8 cellular contexts compared by ENCODE assay signal in genomic region chr17:67221062-67221998, GRCh38. TPM values are rescaled to one million over a fixed set of nuclear protein-coding genes. Genes with fewer than 3 reads are reported as not detected.
DNase-seq lines count a peak whose midpoint lies in the region; ATAC-seq and TF ChIP-seq lines count a peak whose summit lies in the region.

No MANE protein-coding gene starts in this region.

- H2BK15ac ChIP-seq in mesendoderm (replicated peaks; ENCODE audit: low read depth) = no peak overlapping the region

- H3K9ac ChIP-seq in OCI-LY3 (ENCODE audit: low read length) (no peak overlapping the region), mesendoderm (ENCODE audit: low read length) (no peak overlapping the region)

- no peak overlapping the region for H2BK5ac ChIP-seq in mesendoderm (ENCODE audit: low read length)

- no peak overlapping the region for H3K18ac ChIP-seq in mesendoderm (ENCODE audit: low read length)

- H3K4me2 ChIP-seq in OCI-LY3 (ENCODE audit: low read length) (no peak overlapping the region), mesendoderm (ENCODE audit: low read length) (no peak overlapping the region)

- H3K4ac ChIP-seq in mesendoderm (ENCODE audit: low read depth, low read length) = no peak overlapping the region

- H3K4me3 ChIP-seq in AG10803 (ENCODE audit: low read length) (no peak overlapping the region), OCI-LY3 (ENCODE audit: low read length) (no peak overlapping the region), choroid plexus epithelial cell (ENCODE audit: low read depth, low read length) (no peak overlapping the region), mesendoderm (ENCODE audit: low read length) (no peak overlapping the region)

- no CpG with 5 or more reads among the region's 5 CpGs for WGBS in mesendoderm (ENCODE audit: extremely low coverage, insufficient coverage, low lambda C conversion rate)

- no peak overlapping the region for H2BK120ac ChIP-seq in mesendoderm (ENCODE audit: low read depth, low read length)

- H3K79me2 ChIP-seq in OCI-LY3 (ENCODE audit: low read length) (peaks cover 75% of the 10 kb centered on the region), mesendoderm (ENCODE audit: control insufficient read depth, insufficient read depth, low read length) (peaks cover 22% of the 10 kb centered on the region)

- H3K36me3 ChIP-seq in OCI-LY3 (replicated peaks; ENCODE audit: low read depth, low read length) (peaks cover 36% of the 10 kb centered on the region), mesendoderm (ENCODE audit: control insufficient read depth, insufficient read depth, low read length) (peaks cover 11% of the 10 kb centered on the region)

- peaks cover 34% of the 10 kb centered on the region for H3K79me1 ChIP-seq in mesendoderm (ENCODE audit: low read length)

- no peak overlapping the region for H4K8ac ChIP-seq in mesendoderm (ENCODE audit: low read depth, low read length)

- no peaks in the 10 kb centered on the region for H3K4me1 ChIP-seq in OCI-LY3 (ENCODE audit: low read length)
- H3K4me1 ChIP-seq in mesendoderm (ENCODE audit: control insufficient read depth, low read depth, low read length) = peaks cover 3% of the 10 kb centered on the region

- H4K5ac ChIP-seq in mesendoderm (ENCODE audit: low read length) = no peak overlapping the region

- TF ChIP-seq CTCF in AG10803 (conservative IDR thresholded peaks at IDR 0.05; ENCODE audit: low read length) = peak; percentile 70
- peak; percentile 62 for TF ChIP-seq CTCF in GM12874 (IDR thresholded peaks at IDR 0.05; ENCODE audit: insufficient read depth, low read depth, low read length)
- peak; percentile 63 for TF ChIP-seq CTCF in OCI-LY3 (IDR thresholded peaks at IDR 0.05; ENCODE audit: low read depth, low read length)
- TF ChIP-seq CTCF in choroid plexus epithelial cell (conservative IDR thresholded peaks at IDR 0.05; ENCODE audit: low read depth, low read length) = peak; percentile 76

- H4K20me1 ChIP-seq in OCI-LY3 (ENCODE audit: insufficient read depth, low read length) = peaks cover 58% of the 10 kb centered on the region

- no peak overlapping the region for H3K23ac ChIP-seq in mesendoderm (ENCODE audit: low read length)

- DNase-seq in AG10803 (ENCODE audit: low read depth) (peak; percentile 61), choroid plexus epithelial cell (ENCODE audit: low read depth) (peak; percentile 76), mesendoderm (peak; percentile 53), Ammon's horn (ENCODE audit: low spot score) (no peak)

- no peaks in the 10 kb centered on the region for H3K27me3 ChIP-seq in OCI-LY3 (ENCODE audit: low read depth, low read length)
- H3K27me3 ChIP-seq in mesendoderm (ENCODE audit: insufficient read depth, low read length, poor library complexity) = no peaks in the 10 kb centered on the region

- no peak overlapping the region for H2AFZ ChIP-seq in OCI-LY3 (ENCODE audit: low read depth, low read length)

- H3K27ac ChIP-seq in OCI-LY3 (ENCODE audit: low read length) = no peak overlapping the region
- no peak overlapping the region for H3K27ac ChIP-seq in mesendoderm (ENCODE audit: low read depth, low read length)

- H3K9me3 ChIP-seq in OCI-LY3 (ENCODE audit: insufficient read depth, low read length) = no peaks in the 10 kb centered on the region

- H3K56ac ChIP-seq in mesendoderm (ENCODE audit: low read length) = no peak overlapping the region

- no peak overlapping the region for H2AK5ac ChIP-seq in mesendoderm (ENCODE audit: low read length)

- ATAC-seq in HG03378 (IDR thresholded peaks at IDR 0.05; ENCODE audit: unreplicated experiment) (no peak), GM21423 (IDR thresholded peaks at IDR 0.05; ENCODE audit: unreplicated experiment) (no peak)

RNA-seq across cellular contexts. Expression of gene HELZ, which starts 23.7 kb away (rescaled TPM):
- polyA plus RNA-seq in mesendoderm (2013, experiment 1 of 2) = 16.0 TPM
- polyA plus RNA-seq in mesendoderm (2013, experiment 2 of 2) = 14.8 TPM
